20 cellular contexts compared by ENCODE assay signal in genomic region chr7:140745654-140746053, GRCh38.
"Had no signal": no experiment of that assay in that cellular context is flagged by ENCODE, and none has a peak within 500 bp of the region (broad histone marks: within the 10 kb centered on the region; RNA-seq: fewer than 3 reads in every experiment).

No MANE protein-coding gene starts in this region.

- H3K4me1 ChIP-seq: body of pancreas, suprapubic skin, upper lobe of left lung had no signal

- H3K27me3 Mint-ChIP-seq: activated naive CD4-positive, alpha-beta T cell treated with anti-CD3 and anti-CD28 coated beads, Interleukin-2, amount 50 U/mL, for 24 hours; central memory CD8-positive, alpha-beta T cell had no signal

- H3K27ac Mint-ChIP-seq: nephron had no signal

- DNase-seq: activated CD4-positive, alpha-beta T cell treated with anti-CD3 and anti-CD28 coated beads for 48 hours; activated CD8-positive, alpha-beta memory T cell treated with anti-CD3 and anti-CD28 coated beads for 24 hours; activated T-cell treated with anti-CD3 and anti-CD28 coated beads for 4 hours; body of pancreas; cortex of kidney; effector CD8-positive, alpha-beta T cell; foreskin melanocyte; head of caudate nucleus; left ventricle myocardium inferior; mesenchymal stem cell; spleen; stimulated activated CD4-positive, alpha-beta T cell treated with anti-CD3 and anti-CD28 coated beads, Interleukin-1b, Interleukin-23, amount 100 ng/mL, for 48 hours; stimulated activated naive CD8-positive, alpha-beta T cell treated with anti-CD3 and anti-CD28 coated beads, Interleukin-15, Interleukin-2, amounts not matched to agents 100 U/mL and 50 U/mL, for 24 hours; T-helper 9 cell; upper lobe of left lung had no signal

- H3K4me3 Mint-ChIP-seq: activated naive CD4-positive, alpha-beta T cell treated with anti-CD3 and anti-CD28 coated beads, Interleukin-2, amount 50 U/mL, for 24 hours; central memory CD8-positive, alpha-beta T cell; nephron had no signal

- H3K27ac ChIP-seq: body of pancreas, left ventricle myocardium inferior, spleen, suprapubic skin, upper lobe of left lung had no signal

- H3K27me3 ChIP-seq: body of pancreas, spleen, suprapubic skin, upper lobe of left lung had no signal

- H3K9me3 ChIP-seq: body of pancreas, left ventricle myocardium inferior, spleen, suprapubic skin, upper lobe of left lung had no signal

- ATAC-seq: body of pancreas; sciatic nerve; stimulated activated naive CD8-positive, alpha-beta T cell treated with anti-CD3 and anti-CD28 coated beads, Interleukin-15, Interleukin-2, amounts not matched to agents 100 U/mL and 50 U/mL, for 24 hours had no signal

- H3K9me3 Mint-ChIP-seq: activated naive CD4-positive, alpha-beta T cell treated with anti-CD3 and anti-CD28 coated beads, Interleukin-2, amount 50 U/mL, for 24 hours; central memory CD8-positive, alpha-beta T cell; nephron had no signal

- H3K4me1 Mint-ChIP-seq: activated naive CD4-positive, alpha-beta T cell treated with anti-CD3 and anti-CD28 coated beads, Interleukin-2, amount 50 U/mL, for 24 hours; central memory CD8-positive, alpha-beta T cell; nephron had no signal

- H3K4me3 ChIP-seq: body of pancreas, left ventricle myocardium inferior, spleen, suprapubic skin, upper lobe of left lung had no signal
